ENCODE assay signal across 15 cellular contexts in the genomic region with DNA sequence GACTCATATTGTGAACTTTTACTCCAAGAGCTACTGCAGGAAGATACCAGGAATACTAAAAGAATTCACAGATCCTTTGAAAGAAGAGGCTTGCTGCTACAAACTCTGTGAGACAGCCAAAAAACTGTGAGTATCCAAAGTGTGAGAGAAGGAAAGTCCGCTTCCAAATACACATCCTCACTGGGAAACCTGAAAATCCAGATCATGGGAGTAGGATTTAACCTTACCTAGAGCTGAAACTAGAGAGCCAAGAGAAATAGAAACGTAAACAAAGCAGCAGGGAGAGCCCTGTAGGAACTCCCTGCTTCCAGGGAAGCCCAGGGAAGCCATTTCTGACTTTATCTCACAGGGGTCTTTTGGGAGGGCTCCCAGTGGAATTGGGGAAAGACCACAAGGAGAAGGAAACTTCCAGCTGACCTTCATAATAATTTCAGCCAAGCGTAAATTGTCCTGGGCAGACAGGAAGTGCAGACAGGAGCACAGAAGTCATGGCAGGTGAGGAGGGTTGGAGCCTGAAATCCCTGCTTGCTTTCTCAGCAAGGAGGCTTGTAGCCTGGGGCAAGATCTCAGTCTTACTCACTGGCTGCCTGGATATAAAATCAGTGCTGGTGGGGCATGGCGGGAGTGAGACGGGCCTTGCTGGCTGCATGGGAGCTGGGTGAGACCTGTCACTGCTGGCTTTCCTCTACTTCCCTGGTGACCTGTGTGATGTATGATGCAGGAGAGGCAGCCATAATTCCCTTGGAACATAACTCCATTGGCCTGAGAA.
"Had no signal": no experiment of that assay in that cellular context is flagged by ENCODE, and none has a peak within 500 bp of the region (broad histone marks: within the 10 kb centered on the region; RNA-seq: fewer than 3 reads in every experiment).

No MANE protein-coding gene starts in this region.

- H3K27me3 ChIP-seq: adrenal gland, cardiac muscle cell had no signal

- ATAC-seq: activated CD8-positive, alpha-beta memory T cell treated with anti-CD3 and anti-CD28 coated beads, Interleukin-2, amount 10 ng/mL, durations not matched to agents 7 days and 5 days had no signal

- H3K4me3 Mint-ChIP-seq: activated CD8-positive, alpha-beta memory T cell treated with anti-CD3 and anti-CD28 coated beads, Interleukin-2, amount 10 ng/mL, durations not matched to agents 7 days and 5 days; activated naive CD4-positive, alpha-beta T cell treated with anti-CD3 and anti-CD28 coated beads, Interleukin-2, amount 50 U/mL, for 24 hours; immature natural killer cell had no signal

- H3K4me1 Mint-ChIP-seq: immature natural killer cell had no signal

- H3K4me1 ChIP-seq: adrenal gland had no signal

- H3K4me3 ChIP-seq: adrenal gland, cardiac muscle cell, thoracic aorta had no signal

- H3K36me3 ChIP-seq: adrenal gland, cardiac muscle cell, thoracic aorta had no signal

- H3K27ac ChIP-seq: adrenal gland, cardiac muscle cell, thoracic aorta had no signal

- H3K36me3 Mint-ChIP-seq: activated naive CD4-positive, alpha-beta T cell treated with anti-CD3 and anti-CD28 coated beads, Interleukin-2, amount 50 U/mL, for 24 hours had no signal

- DNase-seq: activated CD4-positive, alpha-beta T cell treated with anti-CD3 and anti-CD28 coated beads for 1 hour; activated CD4-positive, alpha-beta T cell treated with anti-CD3 and anti-CD28 coated beads, Interleukin-2, amount 50 U/mL, for 48 hours; activated CD8-positive, alpha-beta memory T cell treated with anti-CD3 and anti-CD28 coated beads, Interleukin-2, amount 10 ng/mL, durations not matched to agents 7 days and 5 days; activated T-cell treated with anti-CD3 and anti-CD28 coated beads, Interleukin-2, amount 50 U/mL, for 1 hour; adrenal gland; foreskin fibroblast; immature natural killer cell; midbrain; stimulated activated CD4-positive, alpha-beta T cell treated with anti-CD3 and anti-CD28 coated beads, Interleukin-12 subunit alpha, Interleukin-12 subunit beta, amount 100 ng/mL, for 4 hours; stimulated activated CD4-positive, alpha-beta T cell treated with anti-CD3 and anti-CD28 coated beads, Interleukin-2, amount 100 ng/mL, for 24 hours; T-helper 1 cell; T1000 had no signal

- H3K27ac Mint-ChIP-seq: activated CD8-positive, alpha-beta memory T cell treated with anti-CD3 and anti-CD28 coated beads, Interleukin-2, amount 10 ng/mL, durations not matched to agents 7 days and 5 days; activated naive CD4-positive, alpha-beta T cell treated with anti-CD3 and anti-CD28 coated beads, Interleukin-2, amount 50 U/mL, for 24 hours; immature natural killer cell had no signal

- H3K27me3 Mint-ChIP-seq: activated naive CD4-positive, alpha-beta T cell treated with anti-CD3 and anti-CD28 coated beads, Interleukin-2, amount 50 U/mL, for 24 hours had no signal

- H3K9me3 ChIP-seq: adrenal gland, thoracic aorta had no signal
